ENCODE assay signal across 9 cellular contexts in genomic region chr2:224894356-224894755, GRCh38.
DNase-seq lines count a peak whose midpoint lies in the region; ATAC-seq and TF ChIP-seq lines count a peak whose summit lies in the region.
"Had no signal": no experiment of that assay in that cellular context is flagged by ENCODE, and none has a peak within 500 bp of the region (broad histone marks: within the 10 kb centered on the region; RNA-seq: fewer than 3 reads in every experiment).

No MANE protein-coding gene starts in this region.

- H3K27me3 Mint-ChIP-seq in CD8-positive, alpha-beta T cell (ENCODE audit: low read depth) = no peaks in the 10 kb centered on the region
- H3K27me3 Mint-ChIP-seq in activated naive CD8-positive, alpha-beta T cell = no peaks in the 10 kb centered on the region

- POLR2A ChIA-PET in CD8-positive, alpha-beta T cell (lab: Charles Lee) = no interaction called here

- intact Hi-C loops in CD8-positive, alpha-beta T cell (cut with DNase I, micrococcal nuclease) = no loop called here
- intact Hi-C loops in testis (cut with DNase I; ENCODE audit: low total_unique reads) (no loop called here), transverse colon (cut with DNase I; ENCODE audit: low total_unique reads) (no loop called here)

- TF ChIP-seq EP300 in transverse colon (IDR thresholded peaks at IDR 0.05; ENCODE audit: low read depth) = no peak

- H3K9me3 Mint-ChIP-seq in CD8-positive, alpha-beta T cell = no peaks in the 10 kb centered on the region
- no peaks in the 10 kb centered on the region for H3K9me3 Mint-ChIP-seq in activated naive CD8-positive, alpha-beta T cell (ENCODE audit: low read depth)

- H3K4me1 ChIP-seq in CD8-positive, alpha-beta T cell (ENCODE audit: insufficient read depth, low read length) = peaks cover 11% of the 10 kb centered on the region
- H3K4me1 ChIP-seq in testis (no peaks in the 10 kb centered on the region), transverse colon (peaks cover 0 to 4% (median 0%) of the 10 kb centered on the region in 4 donors)

- H3K27ac Mint-ChIP-seq in CD8-positive, alpha-beta T cell = peak overlapping the region; percentile 92
- H3K27ac Mint-ChIP-seq in activated naive CD8-positive, alpha-beta T cell = peak overlapping the region; percentile 94

- no peaks in the 10 kb centered on the region for H3K27me3 ChIP-seq in CD8-positive, alpha-beta T cell (ENCODE audit: insufficient read depth, low read length)
- no peaks in the 10 kb centered on the region for H3K27me3 ChIP-seq in testis
- no peaks in the 10 kb centered on the region for H3K27me3 ChIP-seq in transverse colon
- H3K27me3 ChIP-seq: heart right ventricle had no signal

- in situ Hi-C loops in transverse colon (cut with MboI; ENCODE audit: low pct_ligation_motif_present in 1 of 4, low pct_unique_long_range_greater_than_20kb in 1 of 4, low sequenced_read_pairs in 3 of 4) = no loop called here

- ATAC-seq in CD8-positive, alpha-beta T cell = no peak
- peak; percentile 95 for ATAC-seq in GM19452 (IDR thresholded peaks at IDR 0.05; ENCODE audit: unreplicated experiment)
- ATAC-seq in HG03378 (IDR thresholded peaks at IDR 0.05; ENCODE audit: unreplicated experiment) = peak; percentile 94

- no peaks in the 10 kb centered on the region for H3K9me3 ChIP-seq in CD8-positive, alpha-beta T cell (ENCODE audit: low read length)
- H3K9me3 ChIP-seq in testis = no peaks in the 10 kb centered on the region
- H3K9me3 ChIP-seq in transverse colon = no peaks in the 10 kb centered on the region
- H3K9me3 ChIP-seq: heart right ventricle had no signal

- peak overlapping the region; percentile 32 for H3K4me3 Mint-ChIP-seq in CD8-positive, alpha-beta T cell
- peak overlapping the region; percentile 70 for H3K4me3 Mint-ChIP-seq in activated naive CD8-positive, alpha-beta T cell

- CTCF ChIA-PET in CD8-positive, alpha-beta T cell (lab: Charles Lee) = interaction anchor here (1.0 to 1.2 kb wide), 2 partner anchors 36 to 115 kb away, joined by 3 to 4 read pairs; no protein-coding TSS in a partner anchor

- H3K27ac ChIP-seq in CD8-positive, alpha-beta T cell (ENCODE audit: low read depth, low read length) = no peak overlapping the region
- H3K27ac ChIP-seq in substantia nigra (ENCODE audit: low read depth, low read length, poor library complexity, severe bottlenecking) (no peak overlapping the region), testis (no peak overlapping the region), transverse colon (no peak overlapping the region)

- peaks cover 78% of the 10 kb centered on the region for H3K36me3 Mint-ChIP-seq in CD8-positive, alpha-beta T cell
- peaks cover 26% of the 10 kb centered on the region for H3K36me3 Mint-ChIP-seq in activated naive CD8-positive, alpha-beta T cell

- H3K36me3 ChIP-seq in CD8-positive, alpha-beta T cell (ENCODE audit: insufficient read depth, low read length) = peaks cover 11% of the 10 kb centered on the region
- H3K36me3 ChIP-seq in testis (ENCODE audit: low read depth, missing control alignments) = no peaks in the 10 kb centered on the region
- H3K36me3 ChIP-seq in transverse colon = no peaks in the 10 kb centered on the region

- no peak for DNase-seq in CD8-positive, alpha-beta T cell
- DNase-seq in substantia nigra (lab: John Stamatoyannopoulos, UW) = no peak
- DNase-seq in testis = no peak
- no peak for DNase-seq in activated gamma-delta T cell (lab: John Stamatoyannopoulos, UW)
- no peak for DNase-seq in transverse colon
- DNase-seq: heart right ventricle had no signal

- TF ChIP-seq POLR2A in testis (IDR thresholded peaks at IDR 0.05) = no peak
- TF ChIP-seq POLR2A in transverse colon (IDR thresholded peaks at IDR 0.05) = no peak

- whole genome bisulfite sequencing in testis, 2 donors = 79 to 85% methylated on average over 3 of the region's 3 CpGs
- 63 to 70% methylated on average over 3 of the region's 3 CpGs for WGBS in transverse colon (ENCODE audit: low coverage in 1 of 2), 2 donors

- H3K4me1 Mint-ChIP-seq in CD8-positive, alpha-beta T cell (ENCODE audit: low read depth) = peaks cover 53% of the 10 kb centered on the region
- H3K4me1 Mint-ChIP-seq in activated naive CD8-positive, alpha-beta T cell (ENCODE audit: low read depth) = peaks cover 61% of the 10 kb centered on the region

- no peak overlapping the region for H3K4me3 ChIP-seq in CD8-positive, alpha-beta T cell (ENCODE audit: low read depth, low read length)
- H3K4me3 ChIP-seq in testis (no peak overlapping the region), transverse colon (no peak overlapping the region)
- H3K4me3 ChIP-seq: heart right ventricle had no signal

- TF ChIP-seq CTCF in CD8-positive, alpha-beta T cell (IDR thresholded peaks at IDR 0.05) = no peak
- TF ChIP-seq CTCF in testis (IDR thresholded peaks at IDR 0.05) (no peak), transverse colon (IDR thresholded peaks at IDR 0.05) (no peak)
